Comparison of ENCODE assay signal across 8 cellular contexts in the genomic region with DNA sequence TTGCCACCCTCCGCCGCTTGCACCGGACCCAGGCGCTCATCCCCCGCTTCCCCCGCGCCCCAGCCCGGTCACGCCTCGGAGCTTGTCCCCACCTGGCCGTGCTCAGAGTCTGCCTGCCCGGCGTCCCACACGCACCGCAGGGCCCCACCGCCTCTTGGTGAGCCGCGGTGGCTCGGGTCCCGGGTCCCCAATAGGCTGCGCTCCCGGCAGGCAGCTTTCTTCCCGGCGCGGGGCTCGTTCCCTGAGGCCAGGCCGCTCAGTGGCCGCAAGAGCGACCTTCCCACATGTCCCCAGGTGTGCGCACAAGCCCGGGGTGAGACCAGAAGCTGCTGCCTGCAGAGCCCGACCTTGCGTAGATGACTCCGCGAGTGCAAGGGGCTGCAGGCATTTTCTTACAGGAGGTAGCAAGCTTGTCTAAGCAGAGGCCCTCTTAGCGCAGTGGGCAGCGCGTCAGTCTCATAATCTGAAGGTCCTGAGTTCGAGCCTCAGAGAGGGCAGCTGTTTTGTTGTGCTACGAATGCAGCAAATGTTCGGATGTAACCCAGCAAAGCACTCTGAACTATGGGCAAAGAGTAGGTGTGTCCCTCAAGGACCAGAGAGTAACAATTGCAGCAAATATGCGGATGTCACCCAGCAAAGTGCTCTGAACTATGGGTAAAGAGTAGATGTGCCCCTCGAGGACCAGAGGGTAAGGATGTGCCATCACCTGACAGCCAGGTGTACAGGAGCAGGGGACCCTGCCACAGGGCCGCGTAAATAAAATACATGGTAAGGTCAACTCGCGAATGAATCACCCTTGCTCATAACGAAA. TPM values are rescaled to one million over a fixed set of nuclear protein-coding genes. Genes with fewer than 3 reads are reported as not detected.
DNase-seq lines count a peak whose midpoint lies in the region; ATAC-seq, FAIRE-seq and TF ChIP-seq lines count a peak whose summit lies in the region.

No MANE protein-coding gene starts in this region.

- H3K4me1 Mint-ChIP-seq in stimulated activated naive CD8-positive, alpha-beta T cell treated with anti-CD3 and anti-CD28 coated beads, Interleukin-15, Interleukin-2, amounts not matched to agents 100 ng/mL and 50 ng/mL, for 24 hours (ENCODE audit: low read depth): peaks cover 6% of the 10 kb centered on the region

- H3K36me3 Mint-ChIP-seq in stimulated activated naive CD8-positive, alpha-beta T cell treated with anti-CD3 and anti-CD28 coated beads, Interleukin-15, Interleukin-2, amounts not matched to agents 100 ng/mL and 50 ng/mL, for 24 hours (ENCODE audit: low read depth): no peaks in the 10 kb centered on the region

- H3K9me3 Mint-ChIP-seq in stimulated activated naive CD8-positive, alpha-beta T cell treated with anti-CD3 and anti-CD28 coated beads, Interleukin-15, Interleukin-2, amounts not matched to agents 100 ng/mL and 50 ng/mL, for 24 hours: no peaks in the 10 kb centered on the region

- intact Hi-C loops in left colon (cut with DNase I, micrococcal nuclease) (no loop called here), posterior cingulate gyrus (cut with DNase I) (no loop called here)

- DNase-seq in D721Med (ENCODE audit: insufficient read length, low spot score) (peak; percentile 37), NCI-H1092 treated with DMSO at 0.1 percent for 48 hours (lab: John Stamatoyannopoulos, UW) (peak; percentile 63), amniotic stem cell (lab: John Stamatoyannopoulos, UW) (peak; percentile 21), left colon (no peak), posterior cingulate gyrus (no peak)

- peak; percentile 58 for ATAC-seq in GM21528 (IDR thresholded peaks at IDR 0.05; ENCODE audit: low FRiP score, unreplicated experiment)
- ATAC-seq in left colon: peak; percentile 17
- no peak for ATAC-seq in GM18520 (IDR thresholded peaks at IDR 0.05; ENCODE audit: unreplicated experiment)

- peaks cover 56% of the 10 kb centered on the region for H3K27me3 Mint-ChIP-seq in stimulated activated naive CD8-positive, alpha-beta T cell treated with anti-CD3 and anti-CD28 coated beads, Interleukin-15, Interleukin-2, amounts not matched to agents 100 ng/mL and 50 ng/mL, for 24 hours

- peak overlapping the region; percentile 41 for H3K4me3 Mint-ChIP-seq in stimulated activated naive CD8-positive, alpha-beta T cell treated with anti-CD3 and anti-CD28 coated beads, Interleukin-15, Interleukin-2, amounts not matched to agents 100 ng/mL and 50 ng/mL, for 24 hours

- FAIRE-seq in D721Med (lab: Jason Lieb, UNC): no peak

- H3K27ac Mint-ChIP-seq in stimulated activated naive CD8-positive, alpha-beta T cell treated with anti-CD3 and anti-CD28 coated beads, Interleukin-15, Interleukin-2, amounts not matched to agents 100 ng/mL and 50 ng/mL, for 24 hours: peak overlapping the region; percentile 52

- TF ChIP-seq CTCF in D721Med (IDR thresholded peaks at IDR 0.05; ENCODE audit: insufficient read depth, missing control alignments): no peak

RNA-seq across cellular contexts. Expression of a gene that starts 15.6 kb away (rescaled TPM):
- total RNA-seq in left colon: not detected

RNA-seq across cellular contexts. Expression of a gene that starts 35.8 kb away (rescaled TPM):
- 1 to 10 TPM; 6.4 to 7.2 TPM for total RNA-seq in left colon

Comparison
In these comparisons a context has a peak if more than half of its experiments do, and no peak if none do; other contexts are left out.
1. DNase-seq: peak in D721Med (single experiment), NCI-H1092 treated with DMSO at 0.1 percent for 48 hours (single experiment) and amniotic stem cell (single experiment); none in left colon (0 of 2) and posterior cingulate gyrus (0 of 10).